In genomic region chr4:128267745-128268144, GRCh38 we compare ENCODE assay signal across 24 cellular contexts.
"Had no signal": no experiment of that assay in that cellular context is flagged by ENCODE, and none has a peak within 500 bp of the region (broad histone marks: within the 10 kb centered on the region; RNA-seq: fewer than 3 reads in every experiment).

No MANE protein-coding gene starts in this region.

- H3K4me3 Mint-ChIP-seq: activated CD8-positive, alpha-beta memory T cell treated with anti-CD3 and anti-CD28 coated beads, Interleukin-2, amount 10 ng/mL, durations not matched to agents 7 days and 5 days; activated naive CD8-positive, alpha-beta T cell treated with anti-CD3 and anti-CD28 coated beads, Interleukin-2, amount 50 U/mL, for 24 hours; activated T-cell treated with anti-CD3 and anti-CD28 coated beads, Interleukin-2, amount 50 U/mL, for 24 hours; brain; T-helper 2 cell treated with Interferon-gamma antibody and Interleukin-4, amounts not matched to agents 5 μg/mL and 100 μg/mL, for 36 hours; WTC11 had no signal

- H3K27ac ChIP-seq: ascending aorta, SJSA1 had no signal

- H3K4me1 Mint-ChIP-seq: activated CD8-positive, alpha-beta memory T cell treated with anti-CD3 and anti-CD28 coated beads, Interleukin-2, amount 10 ng/mL, durations not matched to agents 7 days and 5 days; activated naive CD8-positive, alpha-beta T cell treated with anti-CD3 and anti-CD28 coated beads, Interleukin-2, amount 50 U/mL, for 24 hours; WTC11 had no signal

- H3K4me3 ChIP-seq: ascending aorta, SJSA1 had no signal

- DNase-seq: activated CD4-positive, alpha-beta T cell treated with anti-CD3 and anti-CD28 coated beads for 48 hours; activated CD4-positive, alpha-beta T cell treated with anti-CD3 and anti-CD28 coated beads, Interleukin-2, amount 50 U/mL, for 48 hours; activated CD4-positive, CD25-positive, alpha-beta regulatory T cell treated with anti-CD3 and anti-CD28 coated beads, Interleukin-2, amount 50 U/mL, for 72 hours; activated CD8-positive, alpha-beta memory T cell treated with anti-CD3 and anti-CD28 coated beads, Interleukin-2, amount 10 ng/mL, durations not matched to agents 7 days and 5 days; activated effector memory CD4-positive, alpha-beta T cell treated with anti-CD3 and anti-CD28 coated beads, Interleukin-2, amount 50 U/mL, for 16 hours; activated naive CD4-positive, alpha-beta T cell treated with Interleukin-2 at 50 U/mL for 16 hours; activated naive CD8-positive, alpha-beta T cell treated with anti-CD3 and anti-CD28 coated beads, Interleukin-2, amount 50 U/mL, for 24 hours; activated T-cell treated with anti-CD3 and anti-CD28 coated beads, Interleukin-2, amount 50 U/mL, for 24 hours; amniotic stem cell; Kasumi-1; NCI-H1048; NCI-H1930; NCI-H510A treated with DMSO at 0.1 percent for 48 hours; NCI-H69; PC-3; SHP77; SW 1271 had no signal

- H3K27me3 ChIP-seq: ascending aorta, SJSA1 had no signal

- H3K27me3 Mint-ChIP-seq: activated naive CD8-positive, alpha-beta T cell treated with anti-CD3 and anti-CD28 coated beads, Interleukin-2, amount 50 U/mL, for 24 hours; activated T-cell treated with anti-CD3 and anti-CD28 coated beads, Interleukin-2, amount 50 U/mL, for 24 hours; brain had no signal

- H3K4me1 ChIP-seq: ascending aorta, SJSA1 had no signal

- H3K27ac Mint-ChIP-seq: activated CD8-positive, alpha-beta memory T cell treated with anti-CD3 and anti-CD28 coated beads, Interleukin-2, amount 10 ng/mL, durations not matched to agents 7 days and 5 days; activated naive CD4-positive, alpha-beta T cell treated with anti-CD3 and anti-CD28 coated beads, Interleukin-2, amount 50 U/mL, for 72 hours; activated naive CD8-positive, alpha-beta T cell treated with anti-CD3 and anti-CD28 coated beads, Interleukin-2, amount 50 U/mL, for 24 hours; activated T-cell treated with anti-CD3 and anti-CD28 coated beads, Interleukin-2, amount 50 U/mL, for 24 hours; T-helper 2 cell treated with Interferon-gamma antibody and Interleukin-4, amounts not matched to agents 5 μg/mL and 100 μg/mL, for 36 hours had no signal

- ATAC-seq: activated CD8-positive, alpha-beta memory T cell treated with anti-CD3 and anti-CD28 coated beads, Interleukin-2, amount 10 ng/mL, durations not matched to agents 7 days and 5 days; activated naive CD4-positive, alpha-beta T cell treated with anti-CD3 and anti-CD28 coated beads, Interleukin-2, amount 50 U/mL, for 72 hours; activated naive CD8-positive, alpha-beta T cell treated with anti-CD3 and anti-CD28 coated beads, Interleukin-2, amount 50 U/mL, for 24 hours; PC-3; SK-N-SH treated with all-trans-retinoic acid at 6 μM for 48 hours; WTC11 had no signal
